8 cellular contexts compared by ENCODE assay signal in the genomic region with DNA sequence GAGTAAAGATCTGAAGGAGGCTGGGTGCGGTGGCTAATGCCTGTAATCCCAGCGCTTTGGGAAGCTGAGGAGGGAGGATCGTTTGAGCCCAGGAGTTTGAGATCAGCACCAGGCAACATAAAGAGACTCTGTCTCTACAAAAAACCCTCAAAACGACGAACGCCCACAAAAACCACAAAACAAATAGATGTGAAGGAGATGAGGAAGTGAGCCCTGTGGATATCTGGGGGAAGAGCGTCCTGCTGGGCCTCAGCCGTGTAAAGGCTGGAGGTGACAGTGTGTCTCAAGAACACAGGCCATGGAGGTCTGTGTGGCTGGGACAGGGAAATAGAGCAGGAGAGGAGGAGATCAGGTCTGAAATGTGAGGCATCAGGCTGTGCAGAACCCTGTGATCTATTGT.
DNase-seq lines count a peak whose midpoint lies in the region; ATAC-seq, FAIRE-seq and TF ChIP-seq lines count a peak whose summit lies in the region.

No MANE protein-coding gene starts in this region.

- peak overlapping the region; percentile 30; the same call in 1 of the 2 replicates for H3K4me2 ChIP-seq in HepG2 (ENCODE audit: low read depth, low read length)
- peak overlapping the region; percentile 39 for H3K4me2 ChIP-seq in OCI-LY3 (ENCODE audit: low read length)

- peaks cover 41% of the 10 kb centered on the region for H3K4me1 ChIP-seq in HepG2 (ENCODE audit: insufficient read depth, low read length)
- H3K4me1 ChIP-seq in right lobe of liver, result no peaks in the 10 kb centered on the region
- H3K4me1 ChIP-seq in OCI-LY3 (ENCODE audit: low read length), result peaks cover 17% of the 10 kb centered on the region
- H3K4me1 ChIP-seq in HAP-1, result no peaks in the 10 kb centered on the region
- H3K4me1 ChIP-seq in Caco-2, result no peaks in the 10 kb centered on the region

- TF ChIP-seq RAD21 in HepG2 (CRISPR knock-in tag; IDR thresholded peaks at IDR 0.05), result no peak

- H3K9me3 ChIP-seq in HepG2 (ENCODE audit: low read length) (no peaks in the 10 kb centered on the region), right lobe of liver (no peaks in the 10 kb centered on the region), OCI-LY3 (ENCODE audit: insufficient read depth, low read length) (no peaks in the 10 kb centered on the region), HAP-1 (no peaks in the 10 kb centered on the region), Caco-2 (no peaks in the 10 kb centered on the region)

- H3K27ac ChIP-seq in HepG2 (ENCODE audit: extremely low read length, insufficient read depth, low read length) (no peak overlapping the region), right lobe of liver (no peak overlapping the region), OCI-LY3 (ENCODE audit: low read length) (no peak overlapping the region)

- in situ Hi-C loops in HepG2 (cut with HindIII; ENCODE audit: extremely low pct_ligation_motif_present, low pct_unique_long_range_greater_than_20kb), result no loop called here
- in situ Hi-C loops in HAP-1 (cut with MboI; ENCODE audit: low sequenced_read_pairs), result no loop called here

- ATAC-seq in HepG2 (peak; percentile 67), right lobe of liver (no peak), HG02981 (IDR thresholded peaks at IDR 0.05; ENCODE audit: unreplicated experiment) (peak; percentile 77)

- TF ChIP-seq EP300 in HepG2 (IDR thresholded peaks at IDR 0.05; ENCODE audit: low read depth in 2 of 2, low read length in 2 of 2) (0 out of 4 replicates have a peak, but pooled peaks of 1 of the 2 experiments have one; percentile 10), HepG2 (CRISPR knock-in tag; IDR thresholded peaks at IDR 0.05; ENCODE audit: borderline replicate concordance) (peak; percentile 32; the same call in 1 of the 2 replicates)

- H3K27ac Mint-ChIP-seq in Caco-2 (ENCODE audit: unreplicated experiment), result no peak overlapping the region

- H3K36me3 ChIP-seq in HepG2 (replicated peaks in 1 of 2; ENCODE audit: control insufficient read depth in 1 of 2, insufficient read depth in 2 of 2, low read length in 2 of 2) (peaks cover 2 to 10% of the 10 kb centered on the region in 2 experiments; a peak in 2 of 5 replicates), right lobe of liver (no peaks in the 10 kb centered on the region), OCI-LY3 (replicated peaks; ENCODE audit: low read depth, low read length) (no peaks in the 10 kb centered on the region), HAP-1 (replicated peaks) (peaks cover 9% of the 10 kb centered on the region; the same call in 1 of the 2 replicates), Caco-2 (ENCODE audit: control insufficient read depth, insufficient read depth, low read length) (no peaks in the 10 kb centered on the region)

- H3K4me1 Mint-ChIP-seq in Caco-2 (ENCODE audit: low read depth, unreplicated experiment), result peaks cover 13% of the 10 kb centered on the region

- H4K20me1 ChIP-seq in HepG2 (ENCODE audit: insufficient read depth, low read length), result no peaks in the 10 kb centered on the region
- peaks cover 24% of the 10 kb centered on the region for H4K20me1 ChIP-seq in OCI-LY3 (ENCODE audit: insufficient read depth, low read length)

- TF ChIP-seq POLR2A in HepG2 (IDR thresholded peaks at IDR 0.05; ENCODE audit: insufficient read depth in 1 of 2, low read depth in 2 of 2, low read length in 2 of 2) (no peak), right lobe of liver (IDR thresholded peaks at IDR 0.05) (no peak)

- H3K27me3 Mint-ChIP-seq in Caco-2 (ENCODE audit: insufficient read depth, unreplicated experiment), result no peaks in the 10 kb centered on the region

- H3K4me3 ChIP-seq in HepG2 (replicated peaks in 1 of 3; ENCODE audit: insufficient read depth in 1 of 3, low read depth in 2 of 3, low read length in 3 of 3), result no peak overlapping the region
- no peak overlapping the region for H3K4me3 ChIP-seq in right lobe of liver
- H3K4me3 ChIP-seq in OCI-LY3 (ENCODE audit: low read length), result no peak overlapping the region
- no peak overlapping the region for H3K4me3 ChIP-seq in HAP-1
- H3K4me3 ChIP-seq in Caco-2 (ENCODE audit: low read depth, low read length), result no peak overlapping the region

- H3K9ac ChIP-seq in HepG2 (ENCODE audit: insufficient read depth, low read depth, low read length) (no peak overlapping the region), OCI-LY3 (ENCODE audit: low read length) (no peak overlapping the region)

- POLR2A ChIA-PET in HepG2 (lab: Yijun Ruan, JAX), result no interaction called here
- POLR2A ChIA-PET in Caco-2 (lab: Charles Lee), result no interaction called here

- H3K79me2 ChIP-seq in HepG2 (ENCODE audit: insufficient read depth, low read length) (no peaks in the 10 kb centered on the region), OCI-LY3 (ENCODE audit: low read length) (no peaks in the 10 kb centered on the region)

- H3K27me3 ChIP-seq in HepG2 (ENCODE audit: control insufficient read depth in 1 of 2, insufficient read depth in 2 of 2, low read length in 2 of 2), result no peaks in the 10 kb centered on the region
- no peaks in the 10 kb centered on the region for H3K27me3 ChIP-seq in right lobe of liver
- no peaks in the 10 kb centered on the region for H3K27me3 ChIP-seq in OCI-LY3 (ENCODE audit: low read depth, low read length)
- H3K27me3 ChIP-seq in HAP-1 (ENCODE audit: low read depth), result no peaks in the 10 kb centered on the region
- no peaks in the 10 kb centered on the region for H3K27me3 ChIP-seq in Caco-2 (replicated peaks; ENCODE audit: control insufficient read depth, insufficient read depth, low read length)

- intact Hi-C loops in HepG2 (cut with micrococcal nuclease; ENCODE audit: unreplicated experiment) (no loop called here), right lobe of liver (cut with DNase I) (no loop called here), Caco-2 (cut with micrococcal nuclease; ENCODE audit: unreplicated experiment) (no loop called here)

- peak; percentile 53 for DNase-seq in HepG2 (ENCODE audit: low spot score)
- DNase-seq in right lobe of liver, result no peak
- peak; percentile 58 for DNase-seq in iris pigment epithelial cell (ENCODE audit: low read depth)
- DNase-seq in HAP-1 (ENCODE audit: low spot score in 2 of 2), result no peak
- DNase-seq in hippocampal formation (lab: John Stamatoyannopoulos, UW), result no peak
- DNase-seq in Caco-2, result no peak

- H3K9me3 Mint-ChIP-seq in Caco-2 (ENCODE audit: unreplicated experiment), result no peaks in the 10 kb centered on the region

- BruUV-seq in HepG2 (replicated peaks; lab: Mats Ljungman, UMichigan) (no TSS peak), Caco-2 (replicated peaks; lab: Mats Ljungman, UMichigan) (no TSS peak)

- CTCF ChIA-PET in HepG2 (lab: Yijun Ruan, JAX; ENCODE audit: low intra/inter-chr PET ratio, low total read pairs), result no interaction called here
- CTCF ChIA-PET in Caco-2 (lab: Charles Lee), result no interaction called here

- TF ChIP-seq CTCF in HepG2 (CRISPR knock-in tag; IDR thresholded peaks at IDR 0.05) (no peak), right lobe of liver (IDR thresholded peaks at IDR 0.05) (no peak), OCI-LY3 (IDR thresholded peaks at IDR 0.05; ENCODE audit: low read depth, low read length) (no peak), Caco-2 (IDR thresholded peaks at IDR 0.05; ENCODE audit: insufficient read depth in 1 of 2, low read depth in 1 of 2, low read length in 1 of 2, severe bottlenecking in 1 of 2, unreplicated experiment in 1 of 2) (no peak)

- no peak overlapping the region for H3K4me3 Mint-ChIP-seq in Caco-2 (ENCODE audit: unreplicated experiment)

- peaks cover 4% of the 10 kb centered on the region for H3K36me3 Mint-ChIP-seq in Caco-2 (ENCODE audit: insufficient read depth, unreplicated experiment)

- WGBS in HepG2 (ENCODE audit: low lambda C conversion rate), result 44% methylated on average over 8 of the region's 8 CpGs
- WGBS in right lobe of liver (ENCODE audit: insufficient coverage, low coverage, low lambda C conversion rate, missing lambda C conversion rate), result 58% methylated on average over 8 of the region's 8 CpGs

- peak overlapping the region; percentile 18 for H2AFZ ChIP-seq in HepG2 (ENCODE audit: low read length)
- no peak overlapping the region for H2AFZ ChIP-seq in OCI-LY3 (ENCODE audit: low read depth, low read length)

- no peak for FAIRE-seq in HepG2 (lab: Jason Lieb, UNC)

TF ChIP-seq in HepG2, 621 proteins besides CTCF, POLR2A, EP300 and RAD21 (continues in another document):
- TF ChIP-seq ZBTB21 (CRISPR knock-in tag; IDR thresholded peaks at IDR 0.05), result no peak
- TF ChIP-seq FOXA1 (IDR thresholded peaks at IDR 0.05), result no peak
- peak; percentile 55 for TF ChIP-seq FOXA1 (CRISPR knock-in tag; IDR thresholded peaks at IDR 0.05)
- no peak for TF ChIP-seq ZNF333 (CRISPR knock-in tag; IDR thresholded peaks at IDR 0.05; ENCODE audit: borderline replicate concordance)
- TF ChIP-seq ATF5 (CRISPR knock-in tag; IDR thresholded peaks at IDR 0.05; ENCODE audit: low read depth), result no peak
- TF ChIP-seq ARID3A (IDR thresholded peaks at IDR 0.05; ENCODE audit: low read depth, low read length), result no peak
- no peak for TF ChIP-seq TMF1 (CRISPR knock-in tag; IDR thresholded peaks at IDR 0.05; ENCODE audit: low read depth)
- no peak for TF ChIP-seq ZNF841 (CRISPR knock-in tag; IDR thresholded peaks at IDR 0.05; ENCODE audit: borderline replicate concordance)
- no peak for TF ChIP-seq NCOA5 (CRISPR knock-in tag; IDR thresholded peaks at IDR 0.05)
- TF ChIP-seq NBN (conservative IDR thresholded peaks at IDR 0.05), result no peak
- no peak for TF ChIP-seq ZNF441 (CRISPR knock-in tag; IDR thresholded peaks at IDR 0.05; ENCODE audit: borderline replicate concordance)
- no peak for TF ChIP-seq DNMT3B (CRISPR knock-in tag; conservative IDR thresholded peaks at IDR 0.05)
- TF ChIP-seq ZBTB1 (CRISPR knock-in tag; IDR thresholded peaks at IDR 0.05; ENCODE audit: borderline replicate concordance), result no peak

Comparison
In these comparisons a context has a peak if more than half of its experiments do, and no peak if none do; other contexts are left out.
1. ATAC-seq: peak in HepG2 (single experiment) and HG02981 (single experiment); none in right lobe of liver (0 of 4).
2. DNase-seq: peak in HepG2 (single experiment) and iris pigment epithelial cell (single experiment); none in right lobe of liver (0 of 3), HAP-1 (0 of 2), hippocampal formation (0 of 2) and Caco-2 (0 of 2).